24 cellular contexts compared by ENCODE assay signal in genomic region chr20:50044353-50044960, GRCh38.
"Had no signal": no experiment of that assay in that cellular context is flagged by ENCODE, and none has a peak within 500 bp of the region (broad histone marks: within the 10 kb centered on the region; RNA-seq: fewer than 3 reads in every experiment).

No MANE protein-coding gene starts in this region.

- H3K4me3 ChIP-seq: adrenal gland, ascending aorta, esophagus squamous epithelium, gastroesophageal sphincter had no signal

- H3K9me3 ChIP-seq: adrenal gland, ascending aorta, esophagus squamous epithelium, gastroesophageal sphincter had no signal

- H3K36me3 ChIP-seq: adrenal gland, ascending aorta, brain microvascular endothelial cell, esophagus squamous epithelium, gastroesophageal sphincter, WERI-Rb-1 had no signal

- H3K9me3 Mint-ChIP-seq: activated T-cell treated with anti-CD3 and anti-CD28 coated beads, Interleukin-2, amount 50 U/mL, for 24 hours; activated T-helper 2 cell treated with anti-CD3 and anti-CD28 coated beads, Interferon-gamma antibody, Interleukin-2, Interleukin-4, amounts not matched to agents 10 μg/mL and 5 μg/mL and 100 μg/mL, durations not matched to agents 14 hours and 24 hours and 36 hours had no signal

- DNase-seq: activated CD4-positive, alpha-beta T cell treated with anti-CD3 and anti-CD28 coated beads for 1 hour; activated CD4-positive, alpha-beta T cell treated with anti-CD3 and anti-CD28 coated beads, Interleukin-2, amount 50 U/mL, for 4 hours; activated CD8-positive, alpha-beta memory T cell treated with anti-CD3 and anti-CD28 coated beads for 24 hours; activated CD8-positive, alpha-beta memory T cell treated with anti-CD3 and anti-CD28 coated beads, Interleukin-2, amount 50 U/mL, for 4 hours; activated naive CD4-positive, alpha-beta T cell; activated T-cell treated with anti-CD3 and anti-CD28 coated beads, Interleukin-2, amount 50 U/mL, for 24 hours; adrenal gland; brain microvascular endothelial cell; central memory CD4-positive, alpha-beta T cell; effector memory CD4-positive, alpha-beta T cell; esophagus squamous epithelium; head of caudate nucleus; hypothalamus; left ventricle myocardium superior; stimulated activated CD4-positive, alpha-beta T cell treated with anti-CD3 and anti-CD28 coated beads, Interleukin-4, amount 100 ng/mL, for 4 hours; stimulated activated naive CD8-positive, alpha-beta T cell treated with anti-CD3 and anti-CD28 coated beads, Interleukin-15, Interleukin-2, amounts not matched to agents 100 U/mL and 50 U/mL, for 24 hours; T-helper 2 cell; WERI-Rb-1 had no signal

- H3K4me3 Mint-ChIP-seq: activated naive CD8-positive, alpha-beta T cell; activated T-cell treated with anti-CD3 and anti-CD28 coated beads, Interleukin-2, amount 50 U/mL, for 24 hours had no signal

- H3K27ac ChIP-seq: ascending aorta, brain microvascular endothelial cell, esophagus squamous epithelium, gastroesophageal sphincter, WERI-Rb-1 had no signal

- H3K27ac Mint-ChIP-seq: activated naive CD8-positive, alpha-beta T cell; activated T-cell treated with anti-CD3 and anti-CD28 coated beads, Interleukin-2, amount 50 U/mL, for 24 hours; activated T-helper 2 cell treated with anti-CD3 and anti-CD28 coated beads, Interferon-gamma antibody, Interleukin-2, Interleukin-4, amounts not matched to agents 10 μg/mL and 5 μg/mL and 100 μg/mL, durations not matched to agents 14 hours and 24 hours and 36 hours; progenitor cell of endocrine pancreas had no signal

- H3K27me3 ChIP-seq: adrenal gland, ascending aorta, brain microvascular endothelial cell, gastroesophageal sphincter had no signal

- FAIRE-seq: TTC549 had no signal
